8 cellular contexts compared by ENCODE assay signal in the genomic region with DNA sequence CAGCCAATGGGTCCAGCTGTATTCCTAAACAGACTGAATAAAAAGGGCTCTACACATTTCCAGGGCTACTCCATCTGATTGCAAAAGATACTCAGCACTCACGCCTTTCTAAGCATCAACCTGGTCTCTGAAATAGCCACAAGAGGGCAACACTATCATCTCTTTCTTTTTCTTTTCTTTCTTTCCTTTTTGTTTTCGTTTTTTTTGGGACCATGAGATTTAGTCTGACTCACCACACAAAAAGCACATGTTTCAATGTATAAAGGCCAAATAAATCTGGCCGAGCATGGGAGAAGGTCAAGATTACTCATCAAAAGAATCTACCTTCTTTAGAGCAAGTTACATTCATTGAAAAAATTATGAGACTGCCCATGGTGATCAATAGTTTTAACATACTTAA.
DNase-seq lines count a peak whose midpoint lies in the region; ATAC-seq, FAIRE-seq and TF ChIP-seq lines count a peak whose summit lies in the region.

No MANE protein-coding gene starts in this region.

- CTCF ChIA-PET in WTC11 (lab: Charles Lee) = interaction anchor here (1.0 kb wide), 1 partner anchor 23 kb away, joined by 3 read pairs; no protein-coding TSS in a partner anchor

- H3K27ac ChIP-seq in spleen = no peak overlapping the region
- no peak overlapping the region for H3K27ac ChIP-seq in kidney (ENCODE audit: low read depth in 2 of 2, low read length in 2 of 2)

- peak; percentile 64 for DNase-seq in AG10803 (ENCODE audit: low read depth)
- DNase-seq in LNCaP clone FGC (ENCODE audit: low read depth) = no peak
- no peak for DNase-seq in WTC11 (ENCODE audit: low spot score)
- peak; percentile 78 for DNase-seq in kidney tubule cell (ENCODE audit: low spot score)
- DNase-seq in activated naive CD4-positive, alpha-beta T cell (lab: John Stamatoyannopoulos, UW) = no peak
- no peak for DNase-seq in spleen
- no peak for DNase-seq in kidney

- ATAC-seq in WTC11 (peak; percentile 84), GM18873 (IDR thresholded peaks at IDR 0.05; ENCODE audit: low FRiP score, unreplicated experiment) (no peak)

- H3K9me3 ChIP-seq in spleen (no peaks in the 10 kb centered on the region), kidney (ENCODE audit: control insufficient read depth in 1 of 2, low read length in 2 of 2) (no peaks in the 10 kb centered on the region)

- H3K4me1 ChIP-seq in spleen (no peaks in the 10 kb centered on the region), kidney (ENCODE audit: control insufficient read depth in 1 of 2, insufficient read depth in 1 of 2, low read depth in 1 of 2, low read length in 2 of 2) (no peaks in the 10 kb centered on the region)

- 13 to 19% (median 18%) methylated on average over 3 of the region's 3 CpGs for whole genome bisulfite sequencing in spleen, 5 donors

- no peaks in the 10 kb centered on the region for H3K27me3 Mint-ChIP-seq in WTC11 (ENCODE audit: low read depth)

- H3K27ac Mint-ChIP-seq in WTC11 = no peak overlapping the region

- peaks cover 29% of the 10 kb centered on the region for H3K4me1 Mint-ChIP-seq in WTC11

- no peak for FAIRE-seq in kidney (lab: Jason Lieb, UNC)

- TF ChIP-seq CTCF in AG10803 (conservative IDR thresholded peaks at IDR 0.05; ENCODE audit: low read length) = peak; percentile 64
- peak; percentile 65 for TF ChIP-seq CTCF in LNCaP clone FGC (IDR thresholded peaks at IDR 0.05; ENCODE audit: control insufficient read depth, extremely low read depth, insufficient read depth)
- no peak for TF ChIP-seq CTCF in WTC11 (IDR thresholded peaks at IDR 0.05)
- peak in 3 of 11 experiments; percentile 9 to 22 (median 14) for TF ChIP-seq CTCF in spleen (IDR thresholded peaks at IDR 0.05 in 8 of 11, conservative IDR thresholded peaks at IDR 0.05 in 3 of 11)
- TF ChIP-seq CTCF in kidney (IDR thresholded peaks at IDR 0.05; ENCODE audit: borderline replicate concordance, extremely low read depth, insufficient read depth) = no peak

- peaks cover 4% of the 10 kb centered on the region; the same call in 1 of the 2 replicates for H3K9me3 Mint-ChIP-seq in WTC11

- H3K9ac ChIP-seq in kidney (ENCODE audit: low read length in 2 of 2) = no peak overlapping the region

- H3K4me3 ChIP-seq in AG10803 (ENCODE audit: low read length) (no peak overlapping the region), LNCaP clone FGC (ENCODE audit: low read depth, low read length) (no peak overlapping the region), spleen (no peak overlapping the region), kidney (ENCODE audit: low read length in 2 of 2) (no peak overlapping the region)

- intact Hi-C loops in spleen (cut with DNase I; ENCODE audit: low total_unique reads) = no loop called here
- intact Hi-C loops in kidney (cut with DNase I) = no loop called here

- H3K27me3 ChIP-seq in spleen (replicated peaks in 1 of 7) = no peaks in the 10 kb centered on the region

- POLR2A ChIA-PET in WTC11 (lab: Charles Lee) = no interaction called here

- H3K4me3 Mint-ChIP-seq in WTC11 = no peak overlapping the region

- no peaks in the 10 kb centered on the region for H3K36me3 Mint-ChIP-seq in WTC11

- H3K36me3 ChIP-seq in spleen (no peaks in the 10 kb centered on the region), kidney (ENCODE audit: control insufficient read depth in 1 of 2, insufficient read depth in 2 of 2, low read length in 2 of 2) (no peaks in the 10 kb centered on the region)

- no peak for TF ChIP-seq POLR2A in spleen (IDR thresholded peaks at IDR 0.05)

TF ChIP-seq in WTC11, 78 proteins besides CTCF, POLR2A, EP300 and RAD21:
- TF ChIP-seq ZNF671 (CRISPR knock-in tag; IDR thresholded peaks at IDR 0.05) = no peak
- TF ChIP-seq PREB (CRISPR knock-in tag; IDR thresholded peaks at IDR 0.05; ENCODE audit: borderline replicate concordance) = no peak
- no peak for TF ChIP-seq ATF3 (CRISPR knock-in tag; conservative IDR thresholded peaks at IDR 0.05)
- TF ChIP-seq JAZF1 (CRISPR knock-in tag; IDR thresholded peaks at IDR 0.05) = no peak
- TF ChIP-seq TEAD1 (CRISPR knock-in tag; IDR thresholded peaks at IDR 0.05) = no peak
- no peak for TF ChIP-seq CDX4 (CRISPR knock-in tag; IDR thresholded peaks at IDR 0.05; ENCODE audit: borderline replicate concordance)
- TF ChIP-seq E2F5 (CRISPR knock-in tag; IDR thresholded peaks at IDR 0.05) = no peak
- no peak for TF ChIP-seq TP53 (CRISPR knock-in tag; IDR thresholded peaks at IDR 0.05)
- TF ChIP-seq, protein P1, sequence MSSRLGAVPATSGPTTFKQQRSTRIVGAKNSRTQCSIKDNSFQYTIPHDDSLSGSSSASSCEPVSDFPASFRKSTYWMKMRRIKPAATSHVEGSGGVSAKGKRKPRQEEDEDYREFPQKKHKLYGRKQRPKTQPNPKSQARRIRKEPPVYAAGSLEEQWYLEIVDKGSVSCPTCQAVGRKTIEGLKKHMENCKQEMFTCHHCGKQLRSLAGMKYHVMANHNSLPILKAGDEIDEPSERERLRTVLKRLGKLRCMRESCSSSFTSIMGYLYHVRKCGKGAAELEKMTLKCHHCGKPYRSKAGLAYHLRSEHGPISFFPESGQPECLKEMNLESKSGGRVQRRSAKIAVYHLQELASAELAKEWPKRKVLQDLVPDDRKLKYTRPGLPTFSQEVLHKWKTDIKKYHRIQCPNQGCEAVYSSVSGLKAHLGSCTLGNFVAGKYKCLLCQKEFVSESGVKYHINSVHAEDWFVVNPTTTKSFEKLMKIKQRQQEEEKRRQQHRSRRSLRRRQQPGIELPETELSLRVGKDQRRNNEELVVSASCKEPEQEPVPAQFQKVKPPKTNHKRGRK (CRISPR knock-in tag; IDR thresholded peaks at IDR 0.05; ENCODE audit: borderline replicate concordance) = no peak
- no peak for TF ChIP-seq NFATC4 (CRISPR knock-in tag; IDR thresholded peaks at IDR 0.05)
- TF ChIP-seq CREM (CRISPR knock-in tag; IDR thresholded peaks at IDR 0.05) = no peak
- TF ChIP-seq, protein P2, sequence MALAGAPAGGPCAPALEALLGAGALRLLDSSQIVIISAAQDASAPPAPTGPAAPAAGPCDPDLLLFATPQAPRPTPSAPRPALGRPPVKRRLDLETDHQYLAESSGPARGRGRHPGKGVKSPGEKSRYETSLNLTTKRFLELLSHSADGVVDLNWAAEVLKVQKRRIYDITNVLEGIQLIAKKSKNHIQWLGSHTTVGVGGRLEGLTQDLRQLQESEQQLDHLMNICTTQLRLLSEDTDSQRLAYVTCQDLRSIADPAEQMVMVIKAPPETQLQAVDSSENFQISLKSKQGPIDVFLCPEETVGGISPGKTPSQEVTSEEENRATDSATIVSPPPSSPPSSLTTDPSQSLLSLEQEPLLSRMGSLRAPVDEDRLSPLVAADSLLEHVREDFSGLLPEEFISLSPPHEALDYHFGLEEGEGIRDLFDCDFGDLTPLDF (CRISPR knock-in tag; IDR thresholded peaks at IDR 0.05) = no peak
- no peak for TF ChIP-seq USF2 (CRISPR knock-in tag; IDR thresholded peaks at IDR 0.05)
- TF ChIP-seq NR2C2 (CRISPR knock-in tag; IDR thresholded peaks at IDR 0.05) = no peak
- no peak for TF ChIP-seq NFYB (CRISPR knock-in tag; conservative IDR thresholded peaks at IDR 0.05; ENCODE audit: low read depth)
- no peak for TF ChIP-seq ZNF423 (CRISPR knock-in tag; IDR thresholded peaks at IDR 0.05)

Comparison
In these comparisons a context has a peak if more than half of its experiments do, and no peak if none do; other contexts are left out.
1. DNase-seq: peak in AG10803 (single experiment) and kidney tubule cell (single experiment); none in LNCaP clone FGC (single experiment), WTC11 (single experiment), activated naive CD4-positive, alpha-beta T cell (0 of 4), spleen (single experiment) and kidney (single experiment).
2. CTCF ChIP-seq: peak in AG10803 (single experiment) and LNCaP clone FGC (single experiment); none in WTC11 (single experiment) and kidney (single experiment).